ENCODE assay signal across 30 cellular contexts in genomic region chr19:30679789-30680188, GRCh38.
"Had no signal": no experiment of that assay in that cellular context is flagged by ENCODE, and none has a peak within 500 bp of the region (broad histone marks: within the 10 kb centered on the region; RNA-seq: fewer than 3 reads in every experiment).

No MANE protein-coding gene starts in this region.

- H3K9me3 ChIP-seq: MG63, SJCRH30, SK-N-SH had no signal

- FAIRE-seq: RCC 7860 had no signal

- ATAC-seq: Panc1, Right ventricle myocardium inferior had no signal

- H2AFZ ChIP-seq: PC-9 had no signal

- H3K9ac ChIP-seq: SK-N-SH had no signal

- H3K4me2 ChIP-seq: PC-9, SK-N-SH had no signal

- H3K36me3 ChIP-seq: MG63, SJCRH30 had no signal

- H3K4me3 ChIP-seq: MG63, PC-9 had no signal

- H3K27ac ChIP-seq: PC-9, RWPE1, SJCRH30 had no signal

- DNase-seq: Kasumi-1, KG1, MG63, NCI-H1048, NCI-H1092 treated with DMSO at 0.1 percent for 48 hours, NCI-H1417, NCI-H1436, NCI-H146, NCI-H1694, NCI-H187, NCI-H2029, NCI-H2081, NCI-H2227 treated with DMSO at 0.1 percent for 48 hours, NCI-H345, NCI-H446, NCI-H510A treated with DMSO at 0.1 percent for 48 hours, NCI-H524 treated with DMSO at 0.1 percent for 48 hours, NCI-H526 treated with DMSO at 0.1 percent for 48 hours, NCI-H774, PC-9, SHP77, SIG-M5, SW 1271, T-helper 1 cell had no signal

- H3K27me3 ChIP-seq: SJCRH30 had no signal
